ENCODE assay signal across 8 cellular contexts in the genomic region with DNA sequence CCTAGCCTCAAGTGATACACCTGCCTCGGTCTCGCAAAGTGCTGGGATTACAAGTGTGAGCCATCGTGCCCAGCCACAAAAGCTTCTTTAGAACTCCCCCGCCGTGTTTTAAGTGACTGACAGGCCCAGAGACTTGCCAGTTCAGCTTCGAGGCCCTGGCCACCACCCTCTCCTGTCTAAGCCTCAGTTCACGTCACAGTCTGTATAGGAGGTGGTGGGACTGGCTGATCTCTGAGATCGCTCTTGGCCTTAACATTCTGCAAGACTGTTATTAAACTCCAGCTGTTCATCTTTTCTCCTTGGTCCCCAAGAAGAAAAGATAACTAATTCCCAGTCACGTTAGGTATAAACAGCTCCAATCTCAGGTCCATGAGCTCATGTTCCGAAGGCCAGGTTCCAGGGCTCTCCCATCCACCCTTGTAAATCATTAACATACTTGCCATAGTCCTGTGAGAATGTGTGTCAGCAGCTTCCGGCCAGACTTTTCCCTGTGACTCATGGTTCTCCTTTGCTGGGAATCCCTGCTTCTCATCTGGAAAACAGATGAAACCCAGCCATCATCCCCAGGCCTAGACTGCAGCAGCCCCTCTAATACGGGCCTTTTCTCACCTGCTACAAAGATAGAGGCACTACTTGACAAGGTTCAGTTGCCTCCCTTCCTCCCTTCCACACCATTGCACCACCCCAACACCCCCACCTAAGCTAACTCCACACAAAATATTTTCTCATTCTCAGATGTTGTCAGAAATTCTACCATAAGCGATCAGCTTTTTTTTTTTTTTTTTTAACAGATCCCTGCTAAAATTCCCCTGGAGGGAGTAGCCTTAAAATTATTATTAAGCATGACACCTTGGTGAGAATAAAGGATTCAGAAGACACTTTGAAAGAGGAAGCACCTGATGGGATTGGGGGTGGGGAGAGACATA. TPM values are rescaled to one million over a fixed set of nuclear protein-coding genes. Genes with fewer than 3 reads are reported as not detected.
DNase-seq lines count a peak whose midpoint lies in the region; ATAC-seq and TF ChIP-seq lines count a peak whose summit lies in the region.

No MANE protein-coding gene starts in this region.

- POLR2A ChIA-PET in AG04450 (lab: Yijun Ruan, JAX) = interaction anchor here (0.8 to 1.4 kb wide), 2 partner anchors 9 to 83 kb away, joined by 4 to 5 read pairs; a partner anchor contains a TSS

- TF ChIP-seq CTCF in AG04450 (IDR thresholded peaks at IDR 0.05; ENCODE audit: low read depth, low read length) (no peak), mucosa of descending colon (IDR thresholded peaks at IDR 0.05) (no peak)

- H3K27ac Mint-ChIP-seq in IgD-negative memory B cell = peak overlapping the region; percentile 66 to 87 (median 86)

- H3K4me3 ChIP-seq in AG04450 (ENCODE audit: low read depth, low read length) (no peak overlapping the region), mucosa of descending colon (no peak overlapping the region)

- peaks cover 17 to 31% (median 21%) of the 10 kb centered on the region in 3 donors for H3K4me1 Mint-ChIP-seq in IgD-negative memory B cell

- CTCF ChIA-PET in AG04450 (lab: Charles Lee) = interaction anchor here (0.6 to 0.9 kb wide), 5 partner anchors 12 to 1552 kb away, joined by 3 to 4 read pairs (median 3); no protein-coding TSS in a partner anchor

- no peaks in the 10 kb centered on the region for H3K36me3 ChIP-seq in mucosa of descending colon (ENCODE audit: low read depth)

- DNase-seq in AG04450 (ENCODE audit: low read depth, low spot score) (peak; percentile 94), dermis blood vessel endothelial cell (peak; percentile 95), mucosa of descending colon (peak in 2 of 3 donors; percentile 61 to 82)
- DNase-seq in stimulated activated CD4-positive, alpha-beta T cell treated with anti-CD3 and anti-CD28 coated beads, Interleukin-15, amount 100 ng/mL, for 24 hours = no peak

- H3K27me3 ChIP-seq in AG04450 (ENCODE audit: control insufficient read depth, insufficient read depth, low read length) = no peaks in the 10 kb centered on the region

- peak overlapping the region in 3 of 4 donors; percentile 28 to 86 (median 78) for H3K4me3 Mint-ChIP-seq in IgD-negative memory B cell

- no peaks in the 10 kb centered on the region for H3K27me3 Mint-ChIP-seq in IgD-negative memory B cell

- intact Hi-C loops in mucosa of descending colon (cut with DNase I, micrococcal nuclease) = no loop called here

- ATAC-seq in mucosa of descending colon (peak; percentile 94), HG02870 (IDR thresholded peaks at IDR 0.05; ENCODE audit: unreplicated experiment) (no peak), GM19328 (IDR thresholded peaks at IDR 0.05; ENCODE audit: unreplicated experiment) (no peak), HG02642 (IDR thresholded peaks at IDR 0.05; ENCODE audit: poor library complexity, unreplicated experiment) (no peak)

- H3K36me3 Mint-ChIP-seq in IgD-negative memory B cell = no peaks in the 10 kb centered on the region

- H3K4me1 ChIP-seq in mucosa of descending colon (ENCODE audit: low read depth) = peaks cover 29% of the 10 kb centered on the region

- H3K27ac ChIP-seq in AG04450 (ENCODE audit: low read depth, low read length) = peak overlapping the region; percentile 95

- no peaks in the 10 kb centered on the region for H3K9me3 Mint-ChIP-seq in IgD-negative memory B cell

- no peaks in the 10 kb centered on the region for H3K9me3 ChIP-seq in AG04450 (ENCODE audit: control insufficient read depth, insufficient read depth, low read length)
- no peaks in the 10 kb centered on the region for H3K9me3 ChIP-seq in mucosa of descending colon

RNA-seq across cellular contexts. Expression of a gene that starts 5.6 kb away (rescaled TPM):
- polyA plus RNA-seq in AG04450 (2011; rRNA removed) = 49.4 and 58.0 TPM in 2 replicates
- 29.0 and 40.5 TPM in 2 replicates for polyA minus RNA-seq in AG04450 (2011; rRNA and poly(A)+ RNA removed)
- polyA plus RNA-seq in IgD-negative memory B cell = 3.3 TPM
- total RNA-seq in dermis blood vessel endothelial cell = 73.9 and 81.8 TPM in 2 replicates
- total RNA-seq in mucosa of descending colon = 10 to 100 TPM; 32.7 to 62.4 (median 37.7) TPM

RNA-seq across cellular contexts. Expression of a gene that starts 38.4 kb away (rescaled TPM):
- polyA plus RNA-seq in AG04450 (2011; rRNA removed) (not detected in 2 replicates), IgD-negative memory B cell (1.5 TPM)
- not detected in 2 replicates for polyA minus RNA-seq in AG04450 (2011; rRNA and poly(A)+ RNA removed)
- total RNA-seq in dermis blood vessel endothelial cell (not detected in 2 replicates), mucosa of descending colon (under 1 TPM in 1 of 3 donors, not detected in 2; 0.67 TPM)
